Comparison of ENCODE assay signal across 25 cellular contexts in genomic region chr4:159414305-159414704, GRCh38.
"Had no signal": no experiment of that assay in that cellular context is flagged by ENCODE, and none has a peak within 500 bp of the region (broad histone marks: within the 10 kb centered on the region; RNA-seq: fewer than 3 reads in every experiment).

No MANE protein-coding gene starts in this region.

- DNase-seq: activated B cell treated with CpG ODN at 0.5 μM for 24 hours; activated CD4-positive, alpha-beta T cell treated with anti-CD3 and anti-CD28 coated beads for 48 hours; activated CD4-positive, alpha-beta T cell treated with anti-CD3 and anti-CD28 coated beads, Interleukin-2, amount 50 U/mL, for 1 hour; activated CD4-positive, alpha-beta T cell treated with anti-CD3 and anti-CD28 coated beads, Interleukin-2, amount 50 U/mL, for 48 hours; activated CD8-positive, alpha-beta memory T cell treated with anti-CD3 and anti-CD28 coated beads for 24 hours; activated CD8-positive, alpha-beta T cell treated with anti-CD3 and anti-CD28 coated beads for 36 hours; activated effector memory CD4-positive, alpha-beta T cell treated with Interleukin-2 at 50 U/mL for 16 hours; activated gamma-delta T cell treated with Interleukin-2 at 50 U/mL for 16 hours; activated naive CD4-positive, alpha-beta T cell treated with anti-CD3 and anti-CD28 coated beads, Interleukin-2, amount 50 U/mL, for 16 hours; activated naive CD4-positive, alpha-beta T cell treated with Interleukin-2 at 50 U/mL for 16 hours; activated T-cell treated with anti-CD3 and anti-CD28 coated beads, Interleukin-2, amount 50 U/mL, for 4 hours; amniotic stem cell; anterior cingulate cortex; brain microvascular endothelial cell; caudate nucleus; colonic mucosa; effector CD8-positive, alpha-beta T cell; esophagus squamous epithelium; head of caudate nucleus; T1000; WERI-Rb-1 had no signal

- H3K9me3 Mint-ChIP-seq: activated CD8-positive, alpha-beta T cell treated with anti-CD3 and anti-CD28 coated beads for 36 hours; activated T-cell treated with anti-CD3 and anti-CD28 coated beads, Interleukin-2, amount 50 U/mL, for 4 hours; activated T-helper 17 cell treated with anti-CD3 and anti-CD28 coated beads, Interleukin-2, amount 50 U/mL, for 72 hours had no signal

- H3K27ac Mint-ChIP-seq: activated B cell treated with CpG ODN at 0.5 μM for 24 hours; activated CD8-positive, alpha-beta T cell treated with anti-CD3 and anti-CD28 coated beads for 36 hours; activated naive CD8-positive, alpha-beta T cell; activated T-helper 17 cell treated with anti-CD3 and anti-CD28 coated beads, Interleukin-2, amount 50 U/mL, for 72 hours had no signal

- H3K4me1 ChIP-seq: colonic mucosa, esophagus squamous epithelium had no signal

- H3K36me3 ChIP-seq: brain microvascular endothelial cell, colonic mucosa, esophagus squamous epithelium, WERI-Rb-1 had no signal

- H3K4me3 Mint-ChIP-seq: activated B cell treated with CpG ODN at 0.5 μM for 24 hours; activated CD8-positive, alpha-beta T cell treated with anti-CD3 and anti-CD28 coated beads for 36 hours; activated naive CD8-positive, alpha-beta T cell; activated T-cell treated with anti-CD3 and anti-CD28 coated beads, Interleukin-2, amount 50 U/mL, for 4 hours; activated T-helper 17 cell treated with anti-CD3 and anti-CD28 coated beads, Interleukin-2, amount 50 U/mL, for 72 hours had no signal

- H3K36me3 Mint-ChIP-seq: activated naive CD8-positive, alpha-beta T cell had no signal

- H3K27ac ChIP-seq: brain microvascular endothelial cell, colonic mucosa, epithelial cell of prostate, esophagus squamous epithelium, WERI-Rb-1 had no signal

- H3K4me3 ChIP-seq: colonic mucosa, esophagus squamous epithelium had no signal

- H3K9me3 ChIP-seq: colonic mucosa had no signal

- H3K4me1 Mint-ChIP-seq: activated B cell treated with CpG ODN at 0.5 μM for 24 hours; activated T-helper 17 cell treated with anti-CD3 and anti-CD28 coated beads, Interleukin-2, amount 50 U/mL, for 72 hours had no signal

- ATAC-seq: activated CD4-positive, CD25-positive, alpha-beta regulatory T cell treated with anti-CD3 and anti-CD28 coated beads, Interleukin-2, amount 50 U/mL, for 24 hours; activated CD8-positive, alpha-beta T cell treated with anti-CD3 and anti-CD28 coated beads for 36 hours; activated T-cell treated with anti-CD3 and anti-CD28 coated beads, Interleukin-2, amount 50 U/mL, for 4 hours; activated T-helper 17 cell treated with anti-CD3 and anti-CD28 coated beads, Interleukin-2, amount 50 U/mL, for 72 hours had no signal

- H3K27me3 ChIP-seq: brain microvascular endothelial cell, colonic mucosa, esophagus squamous epithelium had no signal
